12 cellular contexts compared by ENCODE assay signal in genomic region chr9:126275386-126276001, GRCh38. TPM values are rescaled to one million over a fixed set of nuclear protein-coding genes. Genes with fewer than 3 reads are reported as not detected.
DNase-seq lines count a peak whose midpoint lies in the region; ATAC-seq and TF ChIP-seq lines count a peak whose summit lies in the region.
"Had no signal": no experiment of that assay in that cellular context is flagged by ENCODE, and none has a peak within 500 bp of the region (broad histone marks: within the 10 kb centered on the region; RNA-seq: fewer than 3 reads in every experiment).

No MANE protein-coding gene starts in this region.

- peak overlapping the region; percentile 1; the same call in 1 of the 2 replicates for H3K27ac ChIP-seq in WERI-Rb-1
- peak overlapping the region; percentile 75 for H3K27ac ChIP-seq in endodermal cell (ENCODE audit: low read depth, low read length)
- peak overlapping the region; percentile 87 for H3K27ac ChIP-seq in layer of hippocampus (ENCODE audit: low read depth, low read length)

- no peaks in the 10 kb centered on the region for H3K9me3 Mint-ChIP-seq in endodermal cell
- H3K9me3 Mint-ChIP-seq: activated CD4-positive, alpha-beta T cell treated with anti-CD3 and anti-CD28 coated beads, Interleukin-2, amount 10 ng/mL, durations not matched to agents 24 days and 14 days; activated T-helper 2 cell treated with anti-CD3 and anti-CD28 coated beads, Interferon-gamma antibody, Interleukin-2, Interleukin-4, amounts not matched to agents 10 μg/mL and 5 μg/mL and 100 μg/mL, durations not matched to agents 14 hours and 24 hours and 36 hours had no signal

- WGBS in endodermal cell (ENCODE audit: insufficient coverage in 1 of 2, insufficient read length in 1 of 2), 2 experiments: 63 to 77% methylated on average over 11 to 13 of the region's 13 CpGs

- H3K4me3 ChIP-seq in WERI-Rb-1 (ENCODE audit: low read depth, low read length): no peak overlapping the region
- H3K4me3 ChIP-seq in endodermal cell (ENCODE audit: low read length): no peak overlapping the region

- H3K27ac Mint-ChIP-seq in endodermal cell: peak overlapping the region; percentile 94
- H3K27ac Mint-ChIP-seq: activated CD4-positive, alpha-beta T cell treated with anti-CD3 and anti-CD28 coated beads, Interleukin-2, amount 10 ng/mL, durations not matched to agents 24 days and 14 days; activated T-helper 2 cell treated with anti-CD3 and anti-CD28 coated beads, Interferon-gamma antibody, Interleukin-2, Interleukin-4, amounts not matched to agents 10 μg/mL and 5 μg/mL and 100 μg/mL, durations not matched to agents 14 hours and 24 hours and 36 hours; CD8-positive, alpha-beta T cell had no signal

- H3K4me1 Mint-ChIP-seq in endodermal cell: peaks cover 12% of the 10 kb centered on the region
- H3K4me1 Mint-ChIP-seq: activated CD4-positive, alpha-beta T cell treated with anti-CD3 and anti-CD28 coated beads, Interleukin-2, amount 10 ng/mL, durations not matched to agents 24 days and 14 days had no signal

- TF ChIP-seq CTCF in WERI-Rb-1 (IDR thresholded peaks at IDR 0.05; ENCODE audit: low read depth, low read length) (no peak), endodermal cell (conservative IDR thresholded peaks at IDR 0.05) (no peak)

- ATAC-seq in GM19463 (IDR thresholded peaks at IDR 0.05; ENCODE audit: unreplicated experiment): no peak
- ATAC-seq in GM18873 (IDR thresholded peaks at IDR 0.05; ENCODE audit: low FRiP score, unreplicated experiment): no peak
- ATAC-seq: CD8-positive, alpha-beta T cell had no signal

- H3K27me3 Mint-ChIP-seq in endodermal cell (ENCODE audit: insufficient read depth): peaks cover 4% of the 10 kb centered on the region

- H3K9me3 ChIP-seq in WERI-Rb-1 (ENCODE audit: severe bottlenecking): peaks cover 9% of the 10 kb centered on the region
- peaks cover 14% of the 10 kb centered on the region for H3K9me3 ChIP-seq in endodermal cell (ENCODE audit: control insufficient read depth, low read length)

- H3K36me3 Mint-ChIP-seq in endodermal cell (ENCODE audit: low read depth): no peaks in the 10 kb centered on the region
- H3K36me3 Mint-ChIP-seq: CD8-positive, alpha-beta T cell had no signal

- DNase-seq in WERI-Rb-1: no peak
- DNase-seq in endodermal cell: peak; percentile 79
- peak; percentile 92 for DNase-seq in superior temporal gyrus (ENCODE audit: extremely low spot score)
- no peak for DNase-seq in hepatic stellate cell (ENCODE audit: low spot score)
- DNase-seq: activated CD4-positive, alpha-beta T cell treated with anti-CD3 and anti-CD28 coated beads, Interleukin-2, amount 10 ng/mL, durations not matched to agents 24 days and 14 days; CD8-positive, alpha-beta T cell; cerebellar nuclear complex; NCI-H2081 had no signal

- H3K4me1 ChIP-seq in endodermal cell (ENCODE audit: control insufficient read depth, insufficient read depth, low read length): peaks cover 3% of the 10 kb centered on the region

- H3K9ac ChIP-seq in endodermal cell (ENCODE audit: extremely low read depth, low read length, poor library complexity, severe bottlenecking): peak overlapping the region; percentile 50

- no peaks in the 10 kb centered on the region for H3K36me3 ChIP-seq in WERI-Rb-1
- no peaks in the 10 kb centered on the region for H3K36me3 ChIP-seq in endodermal cell (ENCODE audit: control insufficient read depth, insufficient read depth, low read length)

- no peaks in the 10 kb centered on the region for H3K27me3 ChIP-seq in WERI-Rb-1 (ENCODE audit: insufficient read depth, low read depth, severe bottlenecking)
- H3K27me3 ChIP-seq in endodermal cell (ENCODE audit: control insufficient read depth, insufficient read depth, low read length, poor library complexity, severe bottlenecking): no peaks in the 10 kb centered on the region
- no peaks in the 10 kb centered on the region for H3K27me3 ChIP-seq in layer of hippocampus (ENCODE audit: control insufficient read depth, insufficient read depth, low read length)

- no peak overlapping the region for H3K4me3 Mint-ChIP-seq in endodermal cell
- H3K4me3 Mint-ChIP-seq: activated CD4-positive, alpha-beta T cell treated with anti-CD3 and anti-CD28 coated beads, Interleukin-2, amount 10 ng/mL, durations not matched to agents 24 days and 14 days; CD8-positive, alpha-beta T cell had no signal

RNA-seq across cellular contexts. Expression of gene MVB12B, which starts 51.1 kb away (rescaled TPM):
- total RNA-seq in endodermal cell: 10 to 100 TPM; 18.6 to 19.7 TPM
- 27.4 TPM for polyA plus RNA-seq in endodermal cell (2013, experiment 1 of 2)
- polyA plus RNA-seq in endodermal cell (2013, experiment 2 of 2): 24.8 TPM

Comparison
In these comparisons a context has a peak if more than half of its experiments do, and no peak if none do; other contexts are left out.
1. DNase-seq: peak in endodermal cell (single experiment) and superior temporal gyrus (single experiment); none in WERI-Rb-1 (single experiment) and hepatic stellate cell (single experiment).
2. H3K27ac ChIP-seq: peak in every context shown above with its lines; median percentile 87 in layer of hippocampus; 75 in endodermal cell; 1 in WERI-Rb-1.